9 cellular contexts compared by ENCODE assay signal in genomic region chr5:65102826-65103673, GRCh38.
DNase-seq lines count a peak whose midpoint lies in the region; ATAC-seq, FAIRE-seq and TF ChIP-seq lines count a peak whose summit lies in the region.
"Had no signal": no experiment of that assay in that cellular context is flagged by ENCODE, and none has a peak within 500 bp of the region (broad histone marks: within the 10 kb centered on the region; RNA-seq: fewer than 3 reads in every experiment).

No MANE protein-coding gene starts in this region.

- 6% methylated on average over 36 of the region's 62 CpGs for WGBS in GM12878 (ENCODE audit: insufficient coverage, insufficient replicate concordance, low lambda C conversion rate, missing lambda C conversion rate)
- WGBS in small intestine, 3 donors = 2% methylated on average over 34 to 62 of the region's 62 CpGs

- TF ChIP-seq POLR2A in GM12878 (IDR thresholded peaks at IDR 0.05; ENCODE audit: low read depth, low read length) = peak; percentile 75

- TF ChIP-seq RAD21 in GM12878 (IDR thresholded peaks at IDR 0.05; ENCODE audit: insufficient read depth, low read depth, low read length) = peak; percentile 33; the same call in 1 of the 2 replicates

- H3K4me3 ChIP-seq in MM.1S (ENCODE audit: low read length) (peak overlapping the region; percentile 74), GM12878 (peak overlapping the region; percentile 86), iPS-11a (ENCODE audit: low read depth, low read length) (peak overlapping the region; percentile 15), small intestine (ENCODE audit: low read depth in 1 of 2, low read length in 2 of 2) (peak overlapping the region; percentile 54 to 63)

- H3K4me1 ChIP-seq in ES-I3 (ENCODE audit: insufficient read depth, low read length) (peaks cover 12% of the 10 kb centered on the region), MM.1S (ENCODE audit: low read length) (0 out of 2 replicates have a peak, but pooled peaks cover 11% of the 10 kb centered on the region), GM12878 (ENCODE audit: control insufficient read depth, insufficient read depth, low read length) (peaks cover 28% of the 10 kb centered on the region), small intestine (ENCODE audit: control insufficient read depth in 2 of 2, insufficient read depth in 1 of 2, low read depth in 1 of 2, low read length in 1 of 2) (peaks cover 0 to 2% of the 10 kb centered on the region in 2 donors)

- H3K27me3 ChIP-seq in MM.1S (replicated peaks; ENCODE audit: insufficient read depth, low read length) = no peaks in the 10 kb centered on the region
- no peaks in the 10 kb centered on the region for H3K27me3 ChIP-seq in GM12878 (replicated peaks in 1 of 2; ENCODE audit: control insufficient read depth in 2 of 2, insufficient read depth in 2 of 2, low read length in 1 of 2)
- no peaks in the 10 kb centered on the region for H3K27me3 ChIP-seq in small intestine (ENCODE audit: control insufficient read depth in 2 of 2, insufficient read depth in 2 of 2, low read length in 2 of 2)

- H3F3A ChIP-seq in MM.1S (ENCODE audit: insufficient read depth, low read length) = no peaks in the 10 kb centered on the region

- POLR2A ChIA-PET in GM12878 (lab: Charles Lee) = interaction anchor here (0.7 to 1.9 kb wide), 12 partner anchors 13 to 380 kb away, joined by 3 to 9 read pairs (median 5); partner anchors contain the start of gene ADAMTS6

- H3K9me3 ChIP-seq in ES-I3 (ENCODE audit: control insufficient read depth, insufficient read depth, low read length) = no peaks in the 10 kb centered on the region
- no peaks in the 10 kb centered on the region for H3K9me3 ChIP-seq in MM.1S (replicated peaks; ENCODE audit: insufficient read depth, low read length)
- H3K9me3 ChIP-seq in GM12878 (replicated peaks; ENCODE audit: control insufficient read depth, insufficient read depth, low read length) = no peaks in the 10 kb centered on the region
- H3K9me3 ChIP-seq in small intestine (ENCODE audit: control insufficient read depth, low read depth) = no peaks in the 10 kb centered on the region

- peaks cover 33% of the 10 kb centered on the region for H3K27me3 Mint-ChIP-seq in T-helper 2 cell treated with Interferon-gamma antibody and Interleukin-4, amounts not matched to agents 5 μg/mL and 100 μg/mL, for 36 hours (ENCODE audit: low read depth)

- CTCF ChIA-PET in GM12878 (lab: Yijun Ruan, JAX) = interaction anchor here (0.7 to 6.5 kb wide), 31 partner anchors 9 to 568 kb away, joined by 3 to 58 read pairs (median 4); partner anchors contain the start of gene ADAMTS6

- H3K9ac ChIP-seq in ES-I3 (ENCODE audit: low read depth, low read length) (peak overlapping the region; percentile 74), MM.1S (ENCODE audit: low read length) (peak overlapping the region; percentile 76), GM12878 (ENCODE audit: control insufficient read depth, insufficient read depth, low read length) (peak overlapping the region; percentile 75)

- no peaks in the 10 kb centered on the region for H3K79me2 ChIP-seq in MM.1S (ENCODE audit: low read length)
- H3K79me2 ChIP-seq in GM12878 (ENCODE audit: control insufficient read depth, insufficient read depth, low read length) = no peaks in the 10 kb centered on the region

- FAIRE-seq in GM12878 (lab: Jason Lieb, UNC) (no peak), small intestine (lab: Jason Lieb, UNC) (no peak)

- TF ChIP-seq CTCF in MM.1S (IDR thresholded peaks at IDR 0.05; ENCODE audit: low read length) (peak; percentile 37), GM12878 (IDR thresholded peaks at IDR 0.05 in 2 of 3, conservative IDR thresholded peaks at IDR 0.05 in 1 of 3; ENCODE audit: control insufficient read depth in 2 of 3, extremely low read depth in 1 of 3, insufficient read depth in 1 of 3, low read depth in 3 of 3, low read length in 3 of 3) (peak in 2 of 3 experiments; percentile 33 to 44; a peak in 3 of 6 replicates)

- DNase-seq in MM.1S (peak; percentile 59), GM12878 (ENCODE audit: low read depth, low spot score) (no peak), small intestine (peak; percentile 46), KG1 (lab: John Stamatoyannopoulos, UW) (no peak)
- DNase-seq in T-helper 2 cell treated with Interferon-gamma antibody and Interleukin-4, amounts not matched to agents 5 μg/mL and 100 μg/mL, for 36 hours (ENCODE audit: low spot score) = peak; percentile 39

- RAD21 ChIA-PET in GM12878 (lab: Charles Lee; ENCODE audit: unreplicated experiment) = interaction anchor here (0.6 to 6.7 kb wide), 24 partner anchors 12 to 379 kb away, joined by 3 to 102 read pairs (median 4); partner anchors contain the start of gene ADAMTS6

- peak; percentile 67 for ATAC-seq in GM21825 (IDR thresholded peaks at IDR 0.05; ENCODE audit: unreplicated experiment)
- peak; percentile 88 for ATAC-seq in GM12878

- H2AFZ ChIP-seq in MM.1S (ENCODE audit: low read length) (peak overlapping the region; percentile 89), GM12878 (ENCODE audit: control insufficient read depth, low read depth, low read length) (peak overlapping the region; percentile 90)

- no peaks in the 10 kb centered on the region for H3K9me3 Mint-ChIP-seq in T-helper 2 cell treated with Interferon-gamma antibody and Interleukin-4, amounts not matched to agents 5 μg/mL and 100 μg/mL, for 36 hours
- H3K9me3 Mint-ChIP-seq: neural crest cell had no signal

- peak overlapping the region; percentile 69 for H3K27ac Mint-ChIP-seq in T-helper 2 cell treated with Interferon-gamma antibody and Interleukin-4, amounts not matched to agents 5 μg/mL and 100 μg/mL, for 36 hours

- H3K36me3 Mint-ChIP-seq in T-helper 2 cell treated with Interferon-gamma antibody and Interleukin-4, amounts not matched to agents 5 μg/mL and 100 μg/mL, for 36 hours (ENCODE audit: low read depth) = no peaks in the 10 kb centered on the region

- in situ Hi-C loops in GM12878 (cut with MboI) = no loop called here

- H3K4me2 ChIP-seq in MM.1S (ENCODE audit: low read depth, low read length) (peak overlapping the region; percentile 65), GM12878 (ENCODE audit: control insufficient read depth, insufficient read depth) (peak overlapping the region; percentile 82)

- peak overlapping the region; percentile 76 for H3K4me3 Mint-ChIP-seq in T-helper 2 cell treated with Interferon-gamma antibody and Interleukin-4, amounts not matched to agents 5 μg/mL and 100 μg/mL, for 36 hours
- H3K4me3 Mint-ChIP-seq: neural crest cell had no signal

- H3K27ac ChIP-seq in MM.1S (ENCODE audit: low read length) = no peak overlapping the region
- H3K27ac ChIP-seq in GM12878 (ENCODE audit: control insufficient read depth, insufficient read depth) = peak overlapping the region; percentile 76
- peak overlapping the region; percentile 39 to 84 for H3K27ac ChIP-seq in small intestine (ENCODE audit: low read depth in 1 of 2, low read length in 1 of 2)

- peaks cover 30% of the 10 kb centered on the region for H3K4me1 Mint-ChIP-seq in T-helper 2 cell treated with Interferon-gamma antibody and Interleukin-4, amounts not matched to agents 5 μg/mL and 100 μg/mL, for 36 hours (ENCODE audit: low read depth)
- H3K4me1 Mint-ChIP-seq: neural crest cell had no signal

- TF ChIP-seq EP300 in GM12878 (IDR thresholded peaks at IDR 0.05; ENCODE audit: borderline replicate concordance in 1 of 2, control insufficient read depth in 1 of 2, low read depth in 2 of 2, low read length in 2 of 2) = no peak

- no peaks in the 10 kb centered on the region for H3K9me2 ChIP-seq in MM.1S (replicated peaks; ENCODE audit: insufficient read depth, low read length)

- H3K36me3 ChIP-seq in ES-I3 (ENCODE audit: insufficient read depth, low read length) = no peaks in the 10 kb centered on the region
- no peaks in the 10 kb centered on the region for H3K36me3 ChIP-seq in MM.1S (replicated peaks; ENCODE audit: insufficient read depth, low read length)
- H3K36me3 ChIP-seq in GM12878 (ENCODE audit: control insufficient read depth in 2 of 2, insufficient read depth in 2 of 2, low read length in 1 of 2) = no peaks in the 10 kb centered on the region
- no peaks in the 10 kb centered on the region for H3K36me3 ChIP-seq in small intestine (ENCODE audit: control insufficient read depth in 2 of 2, insufficient read depth in 2 of 2, low read length in 2 of 2)

- TSS peak; percentile 66 for BruUV-seq in GM12878 (replicated peaks; lab: Mats Ljungman, UMichigan)

- SMC1A ChIA-PET in GM12878 (lab: Charles Lee; ENCODE audit: uncharacterized antibody, unreplicated experiment) = interaction anchor here (0.6 to 7.6 kb wide), 45 partner anchors 8 to 466 kb away, joined by 3 to 73 read pairs (median 4); partner anchors contain the start of gene ADAMTS6

- intact Hi-C loops in GM12878 (cut with micrococcal nuclease; ENCODE audit: unreplicated experiment) = loop anchor here (5.0 to 10.0 kb wide), 3 partner anchors 71 to 288 kb away; no protein-coding TSS in a partner anchor

- H4K20me1 ChIP-seq in MM.1S (ENCODE audit: insufficient read depth, low read length) (no peaks in the 10 kb centered on the region), GM12878 (ENCODE audit: control insufficient read depth, insufficient read depth) (no peaks in the 10 kb centered on the region)

TF ChIP-seq in GM12878, 131 proteins besides CTCF, POLR2A, EP300 and RAD21 (continues in another document):
- TF ChIP-seq NRF1 (conservative IDR thresholded peaks at IDR 0.05; ENCODE audit: low read depth, low read length) = no peak
- no peak for TF ChIP-seq EZH2 (IDR thresholded peaks at IDR 0.05; ENCODE audit: borderline replicate concordance, control insufficient read depth, low read depth, low read length)
- peak; percentile 68; the same call in 1 of the 2 replicates for TF ChIP-seq EED (IDR thresholded peaks at IDR 0.05; ENCODE audit: low read depth)

Comparison
In these comparisons a context has a peak if more than half of its experiments do, and no peak if none do; other contexts are left out.
1. DNase-seq: peak in MM.1S (single experiment), T-helper 2 cell treated with Interferon-gamma antibody and Interleukin-4, amounts not matched to agents 5 μg/mL and 100 μg/mL, for 36 hours (single experiment) and small intestine (single experiment); none in GM12878 (single experiment) and KG1 (single experiment).
2. H3K4me3 ChIP-seq: peak in every context shown above with its lines; median percentile 86 in GM12878; 74 in MM.1S; 58 in small intestine; 15 in iPS-11a.
3. Peak in every context shown above with its lines, with median percentiles within 50 percentile points of each other: H3K9ac ChIP-seq.